Comparison of ENCODE assay signal across 15 cellular contexts in genomic region chr2:192035731-192036442, GRCh38.
DNase-seq lines count a peak whose midpoint lies in the region; TF ChIP-seq lines count a peak whose summit lies in the region.
"Had no signal": no experiment of that assay in that cellular context is flagged by ENCODE, and none has a peak within 500 bp of the region (broad histone marks: within the 10 kb centered on the region; RNA-seq: fewer than 3 reads in every experiment).

No MANE protein-coding gene starts in this region.

- H3K27ac ChIP-seq in OCI-LY3 (ENCODE audit: low read length), result no peak overlapping the region
- H3K27ac ChIP-seq in fibroblast of lung (ENCODE audit: insufficient read depth, low read length), result no peak overlapping the region
- H3K27ac ChIP-seq in sigmoid colon, result peak overlapping the region in 3 of 4 donors; percentile 32 to 59 (median 47)
- H3K27ac ChIP-seq: SK-N-MC had no signal

- TF ChIP-seq EP300 in sigmoid colon (IDR thresholded peaks at IDR 0.05), result no peak

- H3K36me3 ChIP-seq in OCI-LY3 (replicated peaks; ENCODE audit: low read depth, low read length) (no peaks in the 10 kb centered on the region), fibroblast of lung (ENCODE audit: control insufficient read depth, insufficient read depth, low read length) (no peaks in the 10 kb centered on the region), sigmoid colon (no peaks in the 10 kb centered on the region)
- H3K36me3 ChIP-seq: transverse colon had no signal

- no peak overlapping the region for H3K4me3 Mint-ChIP-seq in activated CD4-positive, alpha-beta memory T cell treated with anti-CD3 and anti-CD28 coated beads for 36 hours
- no peak overlapping the region for H3K4me3 Mint-ChIP-seq in endothelial cell (ENCODE audit: unreplicated experiment)
- H3K4me3 Mint-ChIP-seq: brain had no signal

- intact Hi-C loops in sigmoid colon (cut with DNase I), result no loop called here
- intact Hi-C loops in activated CD4-positive, alpha-beta memory T cell treated with anti-CD3 and anti-CD28 coated beads for 36 hours (cut with micrococcal nuclease), result no loop called here

- H3K27ac Mint-ChIP-seq in activated CD4-positive, alpha-beta memory T cell treated with anti-CD3 and anti-CD28 coated beads for 36 hours, result no peak overlapping the region
- H3K27ac Mint-ChIP-seq in endothelial cell (ENCODE audit: unreplicated experiment), result no peak overlapping the region
- H3K27ac Mint-ChIP-seq: brain had no signal

- peak overlapping the region; percentile 40; the same call in 1 of the 2 replicates for H3K4me2 ChIP-seq in OCI-LY3 (ENCODE audit: low read length)
- peak overlapping the region; percentile 64 for H3K4me2 ChIP-seq in fibroblast of lung (ENCODE audit: extremely low read depth, insufficient read depth, low read length)

- H3K4me1 ChIP-seq in OCI-LY3 (ENCODE audit: low read length) (peaks cover 3% of the 10 kb centered on the region; the same call in 1 of the 2 replicates), fibroblast of lung (ENCODE audit: control insufficient read depth, extremely low read depth, insufficient read depth, low read length) (no peaks in the 10 kb centered on the region), sigmoid colon (peaks cover 0 to 13% (median 2%) of the 10 kb centered on the region in 4 donors)

- TF ChIP-seq POLR2A in sigmoid colon (IDR thresholded peaks at IDR 0.05), result no peak

- CTCF ChIA-PET in activated CD4-positive, alpha-beta memory T cell treated with anti-CD3 and anti-CD28 coated beads for 36 hours (lab: Charles Lee), result no interaction called here

- H3K79me2 ChIP-seq in OCI-LY3 (ENCODE audit: low read length) (no peaks in the 10 kb centered on the region), fibroblast of lung (ENCODE audit: control insufficient read depth, insufficient read depth, low read length) (no peaks in the 10 kb centered on the region)

- no peaks in the 10 kb centered on the region for H3K27me3 ChIP-seq in OCI-LY3 (ENCODE audit: low read depth, low read length)
- H3K27me3 ChIP-seq in fibroblast of lung (ENCODE audit: control insufficient read depth, insufficient read depth, low read length), result no peaks in the 10 kb centered on the region
- no peaks in the 10 kb centered on the region for H3K27me3 ChIP-seq in sigmoid colon
- H3K27me3 ChIP-seq: transverse colon had no signal

- H3K9me3 ChIP-seq in OCI-LY3 (ENCODE audit: insufficient read depth, low read length) (no peaks in the 10 kb centered on the region), fibroblast of lung (ENCODE audit: control insufficient read depth, insufficient read depth, low read depth, low read length) (no peaks in the 10 kb centered on the region), sigmoid colon (no peaks in the 10 kb centered on the region)
- H3K9me3 ChIP-seq: transverse colon had no signal

- H3K9me3 Mint-ChIP-seq in activated CD4-positive, alpha-beta memory T cell treated with anti-CD3 and anti-CD28 coated beads for 36 hours, result no peaks in the 10 kb centered on the region
- H3K9me3 Mint-ChIP-seq in endothelial cell (ENCODE audit: unreplicated experiment), result no peaks in the 10 kb centered on the region
- H3K9me3 Mint-ChIP-seq: brain had no signal

- WGBS in sigmoid colon, 2 donors, result 28 to 48% methylated on average over 3 of the region's 3 CpGs

- DNase-seq in NCI-H146 (lab: John Stamatoyannopoulos, UW), result peak; percentile 3
- no peak for DNase-seq in NCI-H146 treated with DMSO at 0.1 percent for 48 hours (lab: John Stamatoyannopoulos, UW; ENCODE audit: unreplicated experiment)
- DNase-seq in fibroblast of lung (ENCODE audit: low read depth in 2 of 2), result peak; percentile 51 to 79
- no peak for DNase-seq in sigmoid colon
- DNase-seq in activated CD4-positive, alpha-beta memory T cell treated with anti-CD3 and anti-CD28 coated beads for 36 hours, result no peak
- no peak for DNase-seq in endothelial cell (ENCODE audit: low spot score)
- DNase-seq in activated CD4-positive, alpha-beta T cell treated with anti-CD3 and anti-CD28 coated beads for 1 hour, result no peak
- DNase-seq: activated CD4-positive, CD25-positive, alpha-beta regulatory T cell; activated T-cell treated with anti-CD3 and anti-CD28 coated beads, Interleukin-2, amount 50 U/mL, for 48 hours; NCI-H82; small intestine; transverse colon had no signal

- H3K36me3 Mint-ChIP-seq in activated CD4-positive, alpha-beta memory T cell treated with anti-CD3 and anti-CD28 coated beads for 36 hours, result no peaks in the 10 kb centered on the region
- H3K36me3 Mint-ChIP-seq in endothelial cell (ENCODE audit: low read depth, unreplicated experiment), result no peaks in the 10 kb centered on the region
- H3K36me3 Mint-ChIP-seq: brain had no signal

- H3K4me3 ChIP-seq in OCI-LY3 (ENCODE audit: low read length) (no peak overlapping the region), fibroblast of lung (replicated peaks in 1 of 4; ENCODE audit: control extremely low read depth in 1 of 4, insufficient read depth in 1 of 4, low read depth in 3 of 4, low read length in 4 of 4) (peak overlapping the region in 2 of 4 experiments; percentile 26 to 41), sigmoid colon (no peak overlapping the region)
- H3K4me3 ChIP-seq: SK-N-MC, transverse colon had no signal

- H3K9ac ChIP-seq in OCI-LY3 (ENCODE audit: low read length) (no peak overlapping the region), fibroblast of lung (ENCODE audit: insufficient read depth, low read length) (no peak overlapping the region)

- POLR2A ChIA-PET in activated CD4-positive, alpha-beta memory T cell treated with anti-CD3 and anti-CD28 coated beads for 36 hours (lab: Charles Lee), result no interaction called here

- H4K20me1 ChIP-seq in OCI-LY3 (ENCODE audit: insufficient read depth, low read length) (no peaks in the 10 kb centered on the region), fibroblast of lung (ENCODE audit: control insufficient read depth, extremely low read depth, insufficient read depth, low read length) (no peaks in the 10 kb centered on the region)

- TF ChIP-seq CTCF in OCI-LY3 (IDR thresholded peaks at IDR 0.05; ENCODE audit: low read depth, low read length), result no peak
- TF ChIP-seq CTCF in fibroblast of lung (conservative IDR thresholded peaks at IDR 0.05 in 1 of 2, IDR thresholded peaks at IDR 0.05 in 1 of 2; ENCODE audit: low read depth in 1 of 2, low read length in 2 of 2), result no peak
- TF ChIP-seq CTCF in sigmoid colon (IDR thresholded peaks at IDR 0.05), result no peak
- TF ChIP-seq CTCF in endothelial cell (IDR thresholded peaks at IDR 0.05; ENCODE audit: unreplicated experiment), result no peak

- no peaks in the 10 kb centered on the region for H3K4me1 Mint-ChIP-seq in activated CD4-positive, alpha-beta memory T cell treated with anti-CD3 and anti-CD28 coated beads for 36 hours (ENCODE audit: low read depth)
- H3K4me1 Mint-ChIP-seq in endothelial cell (ENCODE audit: unreplicated experiment), result peaks cover 17% of the 10 kb centered on the region

- no peaks in the 10 kb centered on the region for H3K27me3 Mint-ChIP-seq in activated CD4-positive, alpha-beta memory T cell treated with anti-CD3 and anti-CD28 coated beads for 36 hours
- H3K27me3 Mint-ChIP-seq in endothelial cell (ENCODE audit: unreplicated experiment), result no peaks in the 10 kb centered on the region
- H3K27me3 Mint-ChIP-seq: brain had no signal

- peak overlapping the region; percentile 73 for H2AFZ ChIP-seq in OCI-LY3 (ENCODE audit: low read depth, low read length)
- peak overlapping the region; percentile 66 for H2AFZ ChIP-seq in fibroblast of lung (ENCODE audit: low read length)

Comparison
In these comparisons a context has a peak if more than half of its experiments do, and no peak if none do; other contexts are left out.
1. DNase-seq: peak in NCI-H146 (single experiment) and fibroblast of lung (2 of 2); none in NCI-H146 treated with DMSO at 0.1 percent for 48 hours (single experiment), sigmoid colon (single experiment), activated CD4-positive, alpha-beta memory T cell treated with anti-CD3 and anti-CD28 coated beads for 36 hours (single experiment), endothelial cell (single experiment) and activated CD4-positive, alpha-beta T cell treated with anti-CD3 and anti-CD28 coated beads for 1 hour (single experiment).
2. H3K27ac ChIP-seq: peak in sigmoid colon (3 of 4); none in OCI-LY3 (single experiment) and fibroblast of lung (single experiment).